In the genomic region with DNA sequence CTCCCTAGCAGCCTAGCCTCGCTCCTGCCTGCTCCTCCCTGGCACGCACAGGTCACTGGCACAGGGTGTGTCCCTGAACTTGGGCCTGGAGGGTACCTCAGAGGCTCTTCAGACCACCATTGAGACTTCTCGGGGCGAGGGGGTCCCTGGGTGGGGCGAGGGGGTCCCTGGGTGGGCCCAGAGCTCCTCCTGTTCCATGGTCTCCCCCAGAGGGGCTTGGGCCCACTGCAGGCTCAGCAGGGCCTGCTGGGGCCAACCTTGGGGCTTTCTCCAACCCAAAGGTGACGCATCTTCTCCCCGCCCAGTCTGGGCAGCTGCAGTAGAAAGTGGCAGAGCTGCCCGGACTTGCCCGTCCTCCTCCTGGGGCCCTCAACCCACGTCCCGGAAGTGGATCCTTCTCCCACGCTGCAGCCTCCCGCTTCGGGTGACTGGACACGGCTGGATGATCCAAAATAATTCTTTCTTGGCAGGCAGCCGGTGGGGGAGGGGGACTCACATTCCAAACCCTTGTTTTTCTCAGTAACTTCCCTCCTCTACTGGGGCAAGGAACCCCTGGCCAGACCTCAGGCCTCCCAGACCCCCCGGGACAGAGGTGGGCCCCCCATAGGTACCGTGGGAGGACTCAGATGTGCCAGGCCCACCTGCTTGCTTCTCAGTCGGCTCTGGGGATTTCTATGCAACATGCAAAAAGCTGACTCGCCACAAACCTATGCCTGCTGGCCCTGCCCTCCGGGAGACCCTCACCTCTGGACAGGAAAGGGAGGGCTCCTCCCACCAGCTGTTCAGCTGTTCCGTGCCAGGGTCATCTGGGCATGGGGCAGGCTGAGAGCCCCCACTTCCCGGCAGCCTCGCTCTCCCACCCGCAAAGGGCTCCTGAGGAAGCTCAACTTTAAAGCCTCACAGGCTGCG, we compare ENCODE assay signal across 1 cellular context.
TF ChIP-seq lines count a peak whose summit lies in the region.

No MANE protein-coding gene starts in this region.

TF ChIP-seq in HepG2, 621 proteins besides CTCF, POLR2A, EP300 and RAD21 (continued from another document and continues in another):
- TF ChIP-seq, protein P1, sequence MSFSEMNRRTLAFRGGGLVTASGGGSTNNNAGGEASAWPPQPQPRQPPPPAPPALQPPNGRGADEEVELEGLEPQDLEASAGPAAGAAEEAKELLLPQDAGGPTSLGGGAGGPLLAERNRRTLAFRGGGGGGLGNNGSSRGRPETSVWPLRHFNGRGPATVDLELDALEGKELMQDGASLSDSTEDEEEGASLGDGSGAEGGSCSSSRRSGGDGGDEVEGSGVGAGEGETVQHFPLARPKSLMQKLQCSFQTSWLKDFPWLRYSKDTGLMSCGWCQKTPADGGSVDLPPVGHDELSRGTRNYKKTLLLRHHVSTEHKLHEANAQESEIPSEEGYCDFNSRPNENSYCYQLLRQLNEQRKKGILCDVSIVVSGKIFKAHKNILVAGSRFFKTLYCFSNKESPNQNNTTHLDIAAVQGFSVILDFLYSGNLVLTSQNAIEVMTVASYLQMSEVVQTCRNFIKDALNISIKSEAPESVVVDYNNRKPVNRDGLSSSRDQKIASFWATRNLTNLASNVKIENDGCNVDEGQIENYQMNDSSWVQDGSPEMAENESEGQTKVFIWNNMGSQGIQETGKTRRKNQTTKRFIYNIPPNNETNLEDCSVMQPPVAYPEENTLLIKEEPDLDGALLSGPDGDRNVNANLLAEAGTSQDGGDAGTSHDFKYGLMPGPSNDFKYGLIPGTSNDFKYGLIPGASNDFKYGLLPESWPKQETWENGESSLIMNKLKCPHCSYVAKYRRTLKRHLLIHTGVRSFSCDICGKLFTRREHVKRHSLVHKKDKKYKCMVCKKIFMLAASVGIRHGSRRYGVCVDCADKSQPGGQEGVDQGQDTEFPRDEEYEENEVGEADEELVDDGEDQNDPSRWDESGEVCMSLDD (CRISPR knock-in tag; IDR thresholded peaks at IDR 0.05; ENCODE audit: borderline replicate concordance) = peak; percentile 17; the same call in 1 of the 2 replicates
- TF ChIP-seq ZSCAN21 (CRISPR knock-in tag; IDR thresholded peaks at IDR 0.05; ENCODE audit: borderline replicate concordance) (no peak), ZNF530 (CRISPR knock-in tag; IDR thresholded peaks at IDR 0.05; ENCODE audit: low read depth) (no peak), ISL2 (CRISPR knock-in tag; IDR thresholded peaks at IDR 0.05) (no peak), SOX6 (IDR thresholded peaks at IDR 0.05) (no peak), SOX6 (CRISPR knock-in tag; IDR thresholded peaks at IDR 0.05) (no peak), ZFX (CRISPR knock-in tag; IDR thresholded peaks at IDR 0.05; ENCODE audit: low read depth) (no peak), TMF1 (CRISPR knock-in tag; IDR thresholded peaks at IDR 0.05; ENCODE audit: low read depth) (no peak), SNAPC4 (CRISPR knock-in tag; IDR thresholded peaks at IDR 0.05) (no peak), DR1 (CRISPR knock-in tag; IDR thresholded peaks at IDR 0.05) (no peak), HHEX (CRISPR knock-in tag; IDR thresholded peaks at IDR 0.05) (no peak), ZFP82 (CRISPR knock-in tag; IDR thresholded peaks at IDR 0.05; ENCODE audit: borderline replicate concordance) (no peak), BHLHE40 (IDR thresholded peaks at IDR 0.05; ENCODE audit: low read length) (no peak), NKX3-1 (CRISPR knock-in tag; IDR thresholded peaks at IDR 0.05) (no peak), ATF1 (CRISPR knock-in tag; IDR thresholded peaks at IDR 0.05) (no peak), TOPORS (CRISPR knock-in tag; IDR thresholded peaks at IDR 0.05) (no peak), ZNF766 (CRISPR knock-in tag; IDR thresholded peaks at IDR 0.05; ENCODE audit: borderline replicate concordance) (no peak), ZNF350 (CRISPR knock-in tag; IDR thresholded peaks at IDR 0.05; ENCODE audit: borderline replicate concordance, low read depth) (0 out of 2 replicates have a peak, but pooled peaks have one; percentile 27), MATR3 (CRISPR knock-in tag; IDR thresholded peaks at IDR 0.05) (no peak)
- TF ChIP-seq, protein P2, sequence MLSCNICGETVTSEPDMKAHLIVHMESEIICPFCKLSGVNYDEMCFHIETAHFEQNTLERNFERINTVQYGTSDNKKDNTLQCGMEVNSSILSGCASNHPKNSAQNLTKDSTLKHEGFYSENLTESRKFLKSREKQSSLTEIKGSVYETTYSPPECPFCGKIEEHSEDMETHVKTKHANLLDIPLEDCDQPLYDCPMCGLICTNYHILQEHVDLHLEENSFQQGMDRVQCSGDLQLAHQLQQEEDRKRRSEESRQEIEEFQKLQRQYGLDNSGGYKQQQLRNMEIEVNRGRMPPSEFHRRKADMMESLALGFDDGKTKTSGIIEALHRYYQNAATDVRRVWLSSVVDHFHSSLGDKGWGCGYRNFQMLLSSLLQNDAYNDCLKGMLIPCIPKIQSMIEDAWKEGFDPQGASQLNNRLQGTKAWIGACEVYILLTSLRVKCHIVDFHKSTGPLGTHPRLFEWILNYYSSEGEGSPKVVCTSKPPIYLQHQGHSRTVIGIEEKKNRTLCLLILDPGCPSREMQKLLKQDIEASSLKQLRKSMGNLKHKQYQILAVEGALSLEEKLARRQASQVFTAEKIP (CRISPR knock-in tag; IDR thresholded peaks at IDR 0.05; ENCODE audit: borderline replicate concordance) = no peak
- TF ChIP-seq, protein P3, sequence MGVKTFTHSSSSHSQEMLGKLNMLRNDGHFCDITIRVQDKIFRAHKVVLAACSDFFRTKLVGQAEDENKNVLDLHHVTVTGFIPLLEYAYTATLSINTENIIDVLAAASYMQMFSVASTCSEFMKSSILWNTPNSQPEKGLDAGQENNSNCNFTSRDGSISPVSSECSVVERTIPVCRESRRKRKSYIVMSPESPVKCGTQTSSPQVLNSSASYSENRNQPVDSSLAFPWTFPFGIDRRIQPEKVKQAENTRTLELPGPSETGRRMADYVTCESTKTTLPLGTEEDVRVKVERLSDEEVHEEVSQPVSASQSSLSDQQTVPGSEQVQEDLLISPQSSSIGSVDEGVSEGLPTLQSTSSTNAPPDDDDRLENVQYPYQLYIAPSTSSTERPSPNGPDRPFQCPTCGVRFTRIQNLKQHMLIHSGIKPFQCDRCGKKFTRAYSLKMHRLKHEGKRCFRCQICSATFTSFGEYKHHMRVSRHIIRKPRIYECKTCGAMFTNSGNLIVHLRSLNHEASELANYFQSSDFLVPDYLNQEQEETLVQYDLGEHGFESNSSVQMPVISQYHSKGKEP (CRISPR knock-in tag; IDR thresholded peaks at IDR 0.05) = no peak
- TF ChIP-seq, protein P4, sequence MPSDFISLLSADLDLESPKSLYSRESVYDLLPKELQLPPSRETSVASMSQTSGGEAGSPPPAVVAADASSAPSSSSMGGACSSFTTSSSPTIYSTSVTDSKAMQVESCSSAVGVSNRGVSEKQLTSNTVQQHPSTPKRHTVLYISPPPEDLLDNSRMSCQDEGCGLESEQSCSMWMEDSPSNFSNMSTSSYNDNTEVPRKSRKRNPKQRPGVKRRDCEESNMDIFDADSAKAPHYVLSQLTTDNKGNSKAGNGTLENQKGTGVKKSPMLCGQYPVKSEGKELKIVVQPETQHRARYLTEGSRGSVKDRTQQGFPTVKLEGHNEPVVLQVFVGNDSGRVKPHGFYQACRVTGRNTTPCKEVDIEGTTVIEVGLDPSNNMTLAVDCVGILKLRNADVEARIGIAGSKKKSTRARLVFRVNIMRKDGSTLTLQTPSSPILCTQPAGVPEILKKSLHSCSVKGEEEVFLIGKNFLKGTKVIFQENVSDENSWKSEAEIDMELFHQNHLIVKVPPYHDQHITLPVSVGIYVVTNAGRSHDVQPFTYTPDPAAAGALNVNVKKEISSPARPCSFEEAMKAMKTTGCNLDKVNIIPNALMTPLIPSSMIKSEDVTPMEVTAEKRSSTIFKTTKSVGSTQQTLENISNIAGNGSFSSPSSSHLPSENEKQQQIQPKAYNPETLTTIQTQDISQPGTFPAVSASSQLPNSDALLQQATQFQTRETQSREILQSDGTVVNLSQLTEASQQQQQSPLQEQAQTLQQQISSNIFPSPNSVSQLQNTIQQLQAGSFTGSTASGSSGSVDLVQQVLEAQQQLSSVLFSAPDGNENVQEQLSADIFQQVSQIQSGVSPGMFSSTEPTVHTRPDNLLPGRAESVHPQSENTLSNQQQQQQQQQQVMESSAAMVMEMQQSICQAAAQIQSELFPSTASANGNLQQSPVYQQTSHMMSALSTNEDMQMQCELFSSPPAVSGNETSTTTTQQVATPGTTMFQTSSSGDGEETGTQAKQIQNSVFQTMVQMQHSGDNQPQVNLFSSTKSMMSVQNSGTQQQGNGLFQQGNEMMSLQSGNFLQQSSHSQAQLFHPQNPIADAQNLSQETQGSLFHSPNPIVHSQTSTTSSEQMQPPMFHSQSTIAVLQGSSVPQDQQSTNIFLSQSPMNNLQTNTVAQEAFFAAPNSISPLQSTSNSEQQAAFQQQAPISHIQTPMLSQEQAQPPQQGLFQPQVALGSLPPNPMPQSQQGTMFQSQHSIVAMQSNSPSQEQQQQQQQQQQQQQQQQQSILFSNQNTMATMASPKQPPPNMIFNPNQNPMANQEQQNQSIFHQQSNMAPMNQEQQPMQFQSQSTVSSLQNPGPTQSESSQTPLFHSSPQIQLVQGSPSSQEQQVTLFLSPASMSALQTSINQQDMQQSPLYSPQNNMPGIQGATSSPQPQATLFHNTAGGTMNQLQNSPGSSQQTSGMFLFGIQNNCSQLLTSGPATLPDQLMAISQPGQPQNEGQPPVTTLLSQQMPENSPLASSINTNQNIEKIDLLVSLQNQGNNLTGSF (CRISPR knock-in tag; IDR thresholded peaks at IDR 0.05) = no peak
- TF ChIP-seq, protein P5, sequence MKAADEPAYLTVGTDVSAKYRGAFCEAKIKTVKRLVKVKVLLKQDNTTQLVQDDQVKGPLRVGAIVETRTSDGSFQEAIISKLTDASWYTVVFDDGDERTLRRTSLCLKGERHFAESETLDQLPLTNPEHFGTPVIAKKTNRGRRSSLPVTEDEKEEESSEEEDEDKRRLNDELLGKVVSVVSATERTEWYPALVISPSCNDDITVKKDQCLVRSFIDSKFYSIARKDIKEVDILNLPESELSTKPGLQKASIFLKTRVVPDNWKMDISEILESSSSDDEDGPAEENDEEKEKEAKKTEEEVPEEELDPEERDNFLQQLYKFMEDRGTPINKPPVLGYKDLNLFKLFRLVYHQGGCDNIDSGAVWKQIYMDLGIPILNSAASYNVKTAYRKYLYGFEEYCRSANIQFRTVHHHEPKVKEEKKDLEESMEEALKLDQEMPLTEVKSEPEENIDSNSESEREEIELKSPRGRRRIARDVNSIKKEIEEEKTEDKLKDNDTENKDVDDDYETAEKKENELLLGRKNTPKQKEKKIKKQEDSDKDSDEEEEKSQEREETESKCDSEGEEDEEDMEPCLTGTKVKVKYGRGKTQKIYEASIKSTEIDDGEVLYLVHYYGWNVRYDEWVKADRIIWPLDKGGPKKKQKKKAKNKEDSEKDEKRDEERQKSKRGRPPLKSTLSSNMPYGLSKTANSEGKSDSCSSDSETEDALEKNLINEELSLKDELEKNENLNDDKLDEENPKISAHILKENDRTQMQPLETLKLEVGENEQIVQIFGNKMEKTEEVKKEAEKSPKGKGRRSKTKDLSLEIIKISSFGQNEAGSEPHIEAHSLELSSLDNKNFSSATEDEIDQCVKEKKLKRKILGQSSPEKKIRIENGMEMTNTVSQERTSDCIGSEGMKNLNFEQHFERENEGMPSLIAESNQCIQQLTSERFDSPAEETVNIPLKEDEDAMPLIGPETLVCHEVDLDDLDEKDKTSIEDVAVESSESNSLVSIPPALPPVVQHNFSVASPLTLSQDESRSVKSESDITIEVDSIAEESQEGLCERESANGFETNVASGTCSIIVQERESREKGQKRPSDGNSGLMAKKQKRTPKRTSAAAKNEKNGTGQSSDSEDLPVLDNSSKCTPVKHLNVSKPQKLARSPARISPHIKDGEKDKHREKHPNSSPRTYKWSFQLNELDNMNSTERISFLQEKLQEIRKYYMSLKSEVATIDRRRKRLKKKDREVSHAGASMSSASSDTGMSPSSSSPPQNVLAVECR (CRISPR knock-in tag; IDR thresholded peaks at IDR 0.05; ENCODE audit: borderline replicate concordance) = no peak
- TF ChIP-seq, protein P6, sequence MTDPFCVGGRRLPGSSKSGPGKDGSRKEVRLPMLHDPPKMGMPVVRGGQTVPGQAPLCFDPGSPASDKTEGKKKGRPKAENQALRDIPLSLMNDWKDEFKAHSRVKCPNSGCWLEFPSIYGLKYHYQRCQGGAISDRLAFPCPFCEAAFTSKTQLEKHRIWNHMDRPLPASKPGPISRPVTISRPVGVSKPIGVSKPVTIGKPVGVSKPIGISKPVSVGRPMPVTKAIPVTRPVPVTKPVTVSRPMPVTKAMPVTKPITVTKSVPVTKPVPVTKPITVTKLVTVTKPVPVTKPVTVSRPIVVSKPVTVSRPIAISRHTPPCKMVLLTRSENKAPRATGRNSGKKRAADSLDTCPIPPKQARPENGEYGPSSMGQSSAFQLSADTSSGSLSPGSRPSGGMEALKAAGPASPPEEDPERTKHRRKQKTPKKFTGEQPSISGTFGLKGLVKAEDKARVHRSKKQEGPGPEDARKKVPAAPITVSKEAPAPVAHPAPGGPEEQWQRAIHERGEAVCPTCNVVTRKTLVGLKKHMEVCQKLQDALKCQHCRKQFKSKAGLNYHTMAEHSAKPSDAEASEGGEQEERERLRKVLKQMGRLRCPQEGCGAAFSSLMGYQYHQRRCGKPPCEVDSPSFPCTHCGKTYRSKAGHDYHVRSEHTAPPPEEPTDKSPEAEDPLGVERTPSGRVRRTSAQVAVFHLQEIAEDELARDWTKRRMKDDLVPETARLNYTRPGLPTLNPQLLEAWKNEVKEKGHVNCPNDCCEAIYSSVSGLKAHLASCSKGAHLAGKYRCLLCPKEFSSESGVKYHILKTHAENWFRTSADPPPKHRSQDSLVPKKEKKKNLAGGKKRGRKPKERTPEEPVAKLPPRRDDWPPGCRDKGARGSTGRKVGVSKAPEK (CRISPR knock-in tag; IDR thresholded peaks at IDR 0.05; ENCODE audit: borderline replicate concordance) = no peak
